ENCODE assay signal across 8 cellular contexts in the genomic region with DNA sequence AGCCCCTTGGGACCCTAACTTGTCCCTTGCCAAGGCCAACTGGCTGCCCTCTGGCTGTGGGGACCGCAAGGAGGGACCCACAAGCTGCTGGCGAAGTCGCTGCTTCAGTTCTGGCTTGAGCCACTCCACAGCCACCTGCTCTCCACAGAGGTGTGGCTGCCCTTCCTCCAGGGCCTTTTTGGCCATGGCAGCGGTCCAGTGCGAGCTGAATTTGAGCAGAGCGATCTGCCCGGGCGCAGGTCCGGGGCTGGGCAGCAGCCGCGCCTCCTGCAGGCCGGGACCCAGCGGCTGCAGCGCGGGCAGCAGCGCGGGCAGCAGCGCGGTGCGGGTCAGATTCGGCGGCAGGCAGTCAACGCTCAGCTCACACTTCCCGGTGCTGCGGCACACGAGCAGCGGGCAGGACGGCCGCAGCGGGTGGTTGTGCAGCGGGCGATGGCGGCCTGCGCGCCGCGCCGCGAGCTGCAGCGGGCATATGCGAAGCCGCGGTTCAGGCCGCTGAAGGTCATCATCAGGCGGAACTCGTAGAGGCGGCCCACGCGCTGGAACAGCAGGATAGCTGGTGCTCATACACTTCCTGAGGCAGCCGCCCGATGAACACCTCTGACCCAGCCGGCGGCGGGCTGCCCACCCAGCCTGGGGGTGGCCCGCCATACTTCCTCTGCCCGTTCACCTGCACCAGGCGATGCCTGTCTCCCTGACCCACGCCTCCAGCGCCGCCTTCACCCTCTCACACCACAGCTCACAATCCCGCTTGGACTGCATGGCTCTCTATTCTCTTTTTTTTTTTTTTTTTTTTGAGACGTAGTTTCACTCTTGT. TPM values are rescaled to one million over a fixed set of nuclear protein-coding genes. Genes with fewer than 3 reads are reported as not detected.
DNase-seq lines count a peak whose midpoint lies in the region; ATAC-seq and TF ChIP-seq lines count a peak whose summit lies in the region.
"Not testable (repeated sequence)": the region's sequence is repeated elsewhere in the genome, so short reads cannot be mapped to it uniquely, and the experiment has no call there.

No MANE protein-coding gene starts in this region.

- not testable (repeated sequence) for H3K4me3 ChIP-seq in KMS-11 (IDR thresholded peaks at IDR 0.05; ENCODE audit: insufficient read depth, low read depth, low read length)
- H3K4me3 ChIP-seq in esophagus (ENCODE audit: low read depth in 1 of 2, low read length in 2 of 2) (peak overlapping the region; percentile 22 to 35), kidney epithelial cell (ENCODE audit: low read depth, low read length) (peak overlapping the region; percentile 20)

- H3K9me3 Mint-ChIP-seq in activated naive CD8-positive, alpha-beta T cell treated with anti-CD3 and anti-CD28 coated beads for 36 hours; osteocyte (ENCODE audit: unreplicated experiment); type B pancreatic cell: not testable (repeated sequence)

- peaks cover 16% of the 10 kb centered on the region for H3K4me1 Mint-ChIP-seq in activated naive CD8-positive, alpha-beta T cell treated with anti-CD3 and anti-CD28 coated beads for 36 hours
- H3K4me1 Mint-ChIP-seq in osteocyte (ENCODE audit: unreplicated experiment); type B pancreatic cell (ENCODE audit: unreplicated experiment): not testable (repeated sequence)

- not testable (repeated sequence) for H3K36me3 Mint-ChIP-seq in activated naive CD8-positive, alpha-beta T cell treated with anti-CD3 and anti-CD28 coated beads for 36 hours; osteocyte (ENCODE audit: unreplicated experiment); type B pancreatic cell

- peak overlapping the region; percentile 76 for H3K4me3 Mint-ChIP-seq in activated naive CD8-positive, alpha-beta T cell treated with anti-CD3 and anti-CD28 coated beads for 36 hours
- H3K4me3 Mint-ChIP-seq in osteocyte (ENCODE audit: unreplicated experiment): peak overlapping the region; percentile 70
- peak overlapping the region; percentile 84 for H3K4me3 Mint-ChIP-seq in type B pancreatic cell

- peak; percentile 83 for DNase-seq in ELF-1 (ENCODE audit: low read depth, low spot score)
- peak; percentile 35 for DNase-seq in activated naive CD8-positive, alpha-beta T cell treated with anti-CD3 and anti-CD28 coated beads for 36 hours
- not testable (repeated sequence) for DNase-seq in kidney epithelial cell (ENCODE audit: low read depth); osteocyte (ENCODE audit: extremely low spot score, unreplicated experiment); type B pancreatic cell (ENCODE audit: extremely low spot score, unreplicated experiment)

- not testable (repeated sequence) for H3K79me2 ChIP-seq in KMS-11 (ENCODE audit: insufficient read depth, low read depth)

- not testable (repeated sequence) for H3K4me2 ChIP-seq in KMS-11

- WGBS in esophagus, 2 donors: 4 to 5% methylated on average over 22 to 42 of the region's 62 CpGs

- H3K27me3 Mint-ChIP-seq in activated naive CD8-positive, alpha-beta T cell treated with anti-CD3 and anti-CD28 coated beads for 36 hours: peaks cover 14% of the 10 kb centered on the region
- not testable (repeated sequence) for H3K27me3 Mint-ChIP-seq in osteocyte (ENCODE audit: unreplicated experiment)
- H3K27me3 Mint-ChIP-seq in type B pancreatic cell: peaks cover 36% of the 10 kb centered on the region

- not testable (repeated sequence) for H3K9ac ChIP-seq in KMS-11

- not testable (repeated sequence) for H3K36me3 ChIP-seq in KMS-11 (ENCODE audit: insufficient read depth); esophagus (ENCODE audit: control insufficient read depth in 2 of 2, insufficient read depth in 2 of 2, low read length in 1 of 2); kidney epithelial cell (ENCODE audit: control insufficient read depth, insufficient read depth, low read length)

- not testable (repeated sequence) for H3K27ac ChIP-seq in KMS-11
- peak overlapping the region in 1 of 2 donors; percentile 15 for H3K27ac ChIP-seq in esophagus (ENCODE audit: low read depth in 2 of 2, low read length in 1 of 2)

- not testable (repeated sequence) for H3K9me3 ChIP-seq in esophagus (ENCODE audit: control insufficient read depth in 2 of 2, insufficient read depth in 1 of 2, low read depth in 1 of 2, low read length in 1 of 2)

- not testable (repeated sequence) for TF ChIP-seq CTCF in KMS-11 (conservative IDR thresholded peaks at IDR 0.05; ENCODE audit: low read depth, low read length); kidney epithelial cell (IDR thresholded peaks at IDR 0.05; ENCODE audit: insufficient read depth, low read length, poor library complexity, severe bottlenecking)
- TF ChIP-seq CTCF in osteocyte (IDR thresholded peaks at IDR 0.05) (peak; percentile 44), type B pancreatic cell (conservative IDR thresholded peaks at IDR 0.05) (peak; percentile 56)

- not testable (repeated sequence) for H3K27me3 ChIP-seq in KMS-11 (ENCODE audit: insufficient read depth, low read depth); esophagus (ENCODE audit: control insufficient read depth in 1 of 2, insufficient read depth in 2 of 2, low read length in 2 of 2); kidney epithelial cell (ENCODE audit: control insufficient read depth, insufficient read depth, low read length)

- H3K4me1 ChIP-seq in KMS-11 (ENCODE audit: low read depth, poor library complexity, severe bottlenecking): peaks cover 12% of the 10 kb centered on the region
- not testable (repeated sequence) for H3K4me1 ChIP-seq in esophagus (ENCODE audit: control insufficient read depth in 2 of 2, insufficient read depth in 2 of 2, low read length in 1 of 2)

- peak overlapping the region; percentile 29 for H3K27ac Mint-ChIP-seq in activated naive CD8-positive, alpha-beta T cell treated with anti-CD3 and anti-CD28 coated beads for 36 hours
- not testable (repeated sequence) for H3K27ac Mint-ChIP-seq in osteocyte (ENCODE audit: unreplicated experiment); type B pancreatic cell

- ATAC-seq in SK-N-SH treated with all-trans-retinoic acid at 6 μM for 48 hours: peak; percentile 42

- peak overlapping the region; percentile 49; the same call in 1 of the 2 replicates for H2AFZ ChIP-seq in KMS-11 (ENCODE audit: low read depth)

- H4K20me1 ChIP-seq in KMS-11 (ENCODE audit: insufficient read depth): not testable (repeated sequence)

RNA-seq across cellular contexts. Expression of a gene that starts 34.9 kb away (rescaled TPM):
- total RNA-seq in activated naive CD8-positive, alpha-beta T cell treated with anti-CD3 and anti-CD28 coated beads for 36 hours: 1 to 10 TPM; 1.5 to 1.7 TPM
- 1 to 10 TPM in 1 of 2 donors, under 1 TPM in 1; 0.55 to 2.5 TPM for polyA plus RNA-seq in esophagus
- total RNA-seq in kidney epithelial cell: 2.0 and 2.8 TPM in 2 replicates
- 3.5 and 4.1 TPM in 2 replicates for total RNA-seq in osteocyte
- total RNA-seq in type B pancreatic cell (ENCODE audit: low replicate concordance): 2.3 and 3.8 TPM in 2 replicates
